In the genomic region with DNA sequence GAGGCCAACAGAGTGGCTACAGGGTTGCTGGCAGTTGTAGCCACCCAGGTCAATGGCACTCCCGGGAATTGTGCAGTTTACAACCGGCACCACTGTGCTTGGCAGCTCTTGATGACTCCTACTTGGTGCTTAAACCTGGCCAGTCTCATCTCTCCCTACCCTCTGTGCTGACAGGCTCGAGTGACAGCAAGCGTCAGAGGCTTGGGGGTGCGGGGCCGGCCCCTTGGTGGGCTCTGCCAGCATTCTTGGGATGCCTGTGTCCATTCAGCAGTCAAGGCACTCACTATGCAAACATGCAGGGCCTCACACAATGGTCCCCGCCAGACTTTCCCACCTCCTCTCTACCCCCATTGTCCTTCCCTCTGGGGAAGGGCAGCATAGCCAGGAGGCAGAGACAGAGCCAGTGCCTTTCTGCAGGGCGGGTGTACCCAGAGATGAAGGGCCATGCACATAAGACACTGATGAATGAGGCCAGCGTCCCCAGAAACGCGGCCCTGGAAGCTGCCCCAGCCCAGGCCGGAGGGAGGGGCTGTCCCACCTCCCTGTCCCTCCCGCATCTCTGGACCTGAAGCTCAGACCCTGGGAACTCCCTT, we compare ENCODE assay signal across 9 cellular contexts. TPM values are rescaled to one million over a fixed set of nuclear protein-coding genes. Genes with fewer than 3 reads are reported as not detected.
DNase-seq lines count a peak whose midpoint lies in the region; TF ChIP-seq lines count a peak whose summit lies in the region.
"Had no signal": no experiment of that assay in that cellular context is flagged by ENCODE, and none has a peak within 500 bp of the region (broad histone marks: within the 10 kb centered on the region; RNA-seq: fewer than 3 reads in every experiment).

No MANE protein-coding gene starts in this region.

- no peak overlapping the region for H3K4me3 ChIP-seq in MG63
- H3K4me3 ChIP-seq in epithelial cell of esophagus (ENCODE audit: low read length), result no peak overlapping the region

- DNase-seq in ACHN (peak; percentile 92), MG63 (peak; percentile 16), epithelial cell of esophagus (ENCODE audit: low read depth) (peak; percentile 21), mesothelial cell of epicardium (ENCODE audit: low spot score in 2 of 2, unreplicated experiment in 2 of 2) (peak in 1 of 2 experiments; percentile 70), NCI-H748 treated with DMSO at 0.1 percent for 48 hours (lab: John Stamatoyannopoulos, UW) (no peak), superior temporal gyrus (ENCODE audit: extremely low spot score) (no peak), NCI-H2029 treated with DMSO at 0.1 percent for 48 hours (lab: John Stamatoyannopoulos, UW) (no peak)
- no peak for DNase-seq in activated CD8-positive, alpha-beta memory T cell treated with anti-CD3 and anti-CD28 coated beads, Interleukin-2, amount 50 U/mL, for 4 hours

- TF ChIP-seq CTCF in epithelial cell of esophagus (IDR thresholded peaks at IDR 0.05; ENCODE audit: insufficient read depth, low read depth, low read length, missing control alignments) (no peak), mesothelial cell of epicardium (IDR thresholded peaks at IDR 0.05; ENCODE audit: unreplicated experiment) (no peak)

- H3K9me3 ChIP-seq in MG63, result no peaks in the 10 kb centered on the region

- no peaks in the 10 kb centered on the region for H3K36me3 ChIP-seq in MG63

- peak overlapping the region; percentile 96 for H3K27ac Mint-ChIP-seq in mesothelial cell of epicardium
- H3K27ac Mint-ChIP-seq: memory B cell had no signal

- in situ Hi-C loops in ACHN (cut with HindIII; ENCODE audit: low pct_ligation_motif_present, low pct_unique_long_range_greater_than_20kb, low sequenced_read_pairs), result no loop called here

- no peaks in the 10 kb centered on the region for H3K27me3 ChIP-seq in MG63

- no peaks in the 10 kb centered on the region for H3K9me3 Mint-ChIP-seq in mesothelial cell of epicardium

- peaks cover 58% of the 10 kb centered on the region for H3K4me1 Mint-ChIP-seq in mesothelial cell of epicardium

- H3K27me3 Mint-ChIP-seq in mesothelial cell of epicardium (ENCODE audit: low read depth), result no peaks in the 10 kb centered on the region

- no peak overlapping the region for H3K4me3 Mint-ChIP-seq in mesothelial cell of epicardium
- H3K4me3 Mint-ChIP-seq: memory B cell had no signal

- no peaks in the 10 kb centered on the region for H3K36me3 Mint-ChIP-seq in mesothelial cell of epicardium
- H3K36me3 Mint-ChIP-seq: memory B cell had no signal

RNA-seq across cellular contexts. Expression of a gene that starts 26.3 kb away (rescaled TPM):
- total RNA-seq in MG63 (2014; rRNA removed; shearing (Covaris generic); ENCODE audit: low replicate concordance), result 4.4 and 4.7 TPM in 2 replicates
- total RNA-seq in mesothelial cell of epicardium, result 104 to 107 TPM (median 104 TPM) in 3 replicates

Comparison
In these comparisons a context has a peak if more than half of its experiments do, and no peak if none do; other contexts are left out.
1. DNase-seq: peak in ACHN (single experiment), MG63 (single experiment) and epithelial cell of esophagus (single experiment); none in NCI-H748 treated with DMSO at 0.1 percent for 48 hours (single experiment), superior temporal gyrus (single experiment), activated CD8-positive, alpha-beta memory T cell treated with anti-CD3 and anti-CD28 coated beads, Interleukin-2, amount 50 U/mL, for 4 hours (single experiment) and NCI-H2029 treated with DMSO at 0.1 percent for 48 hours (single experiment).
2. RNA of a gene that starts 26.3 kb away (total RNA-seq): 104 to 107 TPM in mesothelial cell of epicardium; 4.4 to 4.7 TPM in MG63; every median in the first group is over 10 times any median in the second.